ENCODE assay signal across 8 cellular contexts in genomic region chrX:77785400-77785745, GRCh38. TPM values are rescaled to one million over a fixed set of nuclear protein-coding genes. Genes with fewer than 3 reads are reported as not detected.
DNase-seq lines count a peak whose midpoint lies in the region; FAIRE-seq and TF ChIP-seq lines count a peak whose summit lies in the region.

No MANE protein-coding gene starts in this region.

- TF ChIP-seq POLR2A in H54 (IDR thresholded peaks at IDR 0.05; ENCODE audit: low read depth, low read length), result no peak

- no peaks in the 10 kb centered on the region for H3F3A ChIP-seq in neural cell (ENCODE audit: insufficient read depth, low read length, poor library complexity, severe bottlenecking)

- H3K27ac ChIP-seq in neural cell (ENCODE audit: low read length), result peak overlapping the region; percentile 98

- no peak for TF ChIP-seq EP300 in neural cell (conservative IDR thresholded peaks at IDR 0.05; ENCODE audit: poor library complexity, severe bottlenecking)

- H3K4me3 ChIP-seq in neural cell (ENCODE audit: low read length), result peak overlapping the region; percentile 79

- H3K9me3 ChIP-seq in neural cell (ENCODE audit: low read length), result no peaks in the 10 kb centered on the region

- peak; percentile 20 for DNase-seq in AG20443 (ENCODE audit: low spot score)
- peak; percentile 8 for DNase-seq in H54 (ENCODE audit: insufficient read length, low spot score)
- peak; percentile 21 for DNase-seq in SW480 (ENCODE audit: low spot score)
- DNase-seq in fibroblast of gingiva (ENCODE audit: low read depth), result peak; percentile 1
- no peak for DNase-seq in GM19239 (ENCODE audit: insufficient read length, low spot score)
- no peak for DNase-seq in SHP77 (lab: John Stamatoyannopoulos, UW)
- no peak for DNase-seq in activated CD8-positive, alpha-beta memory T cell treated with anti-CD3 and anti-CD28 coated beads, Interleukin-2, amount 50 U/mL, for 48 hours

- H2AFZ ChIP-seq in neural cell (ENCODE audit: low read depth, low read length), result no peak overlapping the region

- H3K27me3 ChIP-seq in neural cell (ENCODE audit: insufficient read depth, low read depth, low read length), result no peaks in the 10 kb centered on the region

- H3K9ac ChIP-seq in neural cell (ENCODE audit: low read length), result peak overlapping the region; percentile 98

- H3K36me3 ChIP-seq in neural cell (ENCODE audit: insufficient read depth, low read length), result no peaks in the 10 kb centered on the region

- no peak for TF ChIP-seq RAD21 in neural cell (conservative IDR thresholded peaks at IDR 0.05)

- peaks cover 46% of the 10 kb centered on the region for H3K79me2 ChIP-seq in neural cell (replicated peaks; ENCODE audit: insufficient read depth, low read length)

- no peak overlapping the region for H3K4me2 ChIP-seq in neural cell (ENCODE audit: low read length)

- FAIRE-seq in H54 (lab: Jason Lieb, UNC) (no peak), GM19239 (lab: Jason Lieb, UNC) (no peak)

- H4K20me1 ChIP-seq in neural cell (ENCODE audit: insufficient read depth), result no peaks in the 10 kb centered on the region

- no peaks in the 10 kb centered on the region for H3K9me2 ChIP-seq in neural cell (ENCODE audit: insufficient read depth, low read length)

- no peak for TF ChIP-seq CTCF in neural cell (IDR thresholded peaks at IDR 0.05; ENCODE audit: poor library complexity, severe bottlenecking)

TF ChIP-seq in neural cell, 6 proteins besides CTCF, POLR2A, EP300 and RAD21:
- TF ChIP-seq SMC3 (conservative IDR thresholded peaks at IDR 0.05; ENCODE audit: poor library complexity) (no peak), TAF1 (IDR thresholded peaks at IDR 0.05; ENCODE audit: low read depth) (no peak), POLR2AphosphoS5 (IDR thresholded peaks at IDR 0.05) (no peak), MXI1 (conservative IDR thresholded peaks at IDR 0.05; ENCODE audit: poor library complexity, severe bottlenecking) (no peak), EZH2 (IDR thresholded peaks at IDR 0.05; ENCODE audit: borderline replicate concordance, insufficient read depth, low read length, poor library complexity, severe bottlenecking) (no peak), REST (IDR thresholded peaks at IDR 0.05; ENCODE audit: borderline replicate concordance) (no peak)
TF ChIP-seq in neural cell: peak in this region for 0.

RNA-seq across cellular contexts. Expression of gene ATRX, which starts 0.6 kb away (rescaled TPM):
- polyA plus RNA-seq in neural cell, result 60.9 and 64.0 TPM in 2 replicates
- 322 and 438 TPM in 2 replicates for polyA minus RNA-seq in neural cell

Comparison
In these comparisons a context has a peak if more than half of its experiments do, and no peak if none do; other contexts are left out.
1. DNase-seq: peak in AG20443 (single experiment), H54 (single experiment), SW480 (single experiment) and fibroblast of gingiva (single experiment); none in GM19239 (single experiment), SHP77 (0 of 2) and activated CD8-positive, alpha-beta memory T cell treated with anti-CD3 and anti-CD28 coated beads, Interleukin-2, amount 50 U/mL, for 48 hours (single experiment).